20 cellular contexts compared by ENCODE assay signal in genomic region chr5:59412428-59412827, GRCh38.
"Had no signal": no experiment of that assay in that cellular context is flagged by ENCODE, and none has a peak within 500 bp of the region (broad histone marks: within the 10 kb centered on the region; RNA-seq: fewer than 3 reads in every experiment).

No MANE protein-coding gene starts in this region.

- DNase-seq: KBM-7, MV-4-11, NCI-H1048, NCI-H1105, NCI-H1417, NCI-H1436 treated with DMSO at 0.1 percent for 48 hours, NCI-H1694, NCI-H1930, NCI-H2081, NCI-H2107, NCI-H2227 treated with DMSO at 0.1 percent for 48 hours, NCI-H524, NCI-H526 treated with DMSO at 0.1 percent for 48 hours, NCI-H748 treated with DMSO at 0.1 percent for 48 hours, Right ventricle myocardium superior, RPMI8226, SIG-M5 had no signal

- H3K36me3 ChIP-seq: SJSA1 had no signal

- H3K9me3 ChIP-seq: SJSA1 had no signal

- H3K27ac ChIP-seq: HL-60, SJSA1, SK-N-MC had no signal

- H3K27me3 ChIP-seq: SJSA1 had no signal

- H3K4me1 ChIP-seq: SJSA1 had no signal

- H3K4me3 ChIP-seq: SJSA1, SK-N-MC had no signal
